Comparison of ENCODE assay signal across 10 cellular contexts in the genomic region with DNA sequence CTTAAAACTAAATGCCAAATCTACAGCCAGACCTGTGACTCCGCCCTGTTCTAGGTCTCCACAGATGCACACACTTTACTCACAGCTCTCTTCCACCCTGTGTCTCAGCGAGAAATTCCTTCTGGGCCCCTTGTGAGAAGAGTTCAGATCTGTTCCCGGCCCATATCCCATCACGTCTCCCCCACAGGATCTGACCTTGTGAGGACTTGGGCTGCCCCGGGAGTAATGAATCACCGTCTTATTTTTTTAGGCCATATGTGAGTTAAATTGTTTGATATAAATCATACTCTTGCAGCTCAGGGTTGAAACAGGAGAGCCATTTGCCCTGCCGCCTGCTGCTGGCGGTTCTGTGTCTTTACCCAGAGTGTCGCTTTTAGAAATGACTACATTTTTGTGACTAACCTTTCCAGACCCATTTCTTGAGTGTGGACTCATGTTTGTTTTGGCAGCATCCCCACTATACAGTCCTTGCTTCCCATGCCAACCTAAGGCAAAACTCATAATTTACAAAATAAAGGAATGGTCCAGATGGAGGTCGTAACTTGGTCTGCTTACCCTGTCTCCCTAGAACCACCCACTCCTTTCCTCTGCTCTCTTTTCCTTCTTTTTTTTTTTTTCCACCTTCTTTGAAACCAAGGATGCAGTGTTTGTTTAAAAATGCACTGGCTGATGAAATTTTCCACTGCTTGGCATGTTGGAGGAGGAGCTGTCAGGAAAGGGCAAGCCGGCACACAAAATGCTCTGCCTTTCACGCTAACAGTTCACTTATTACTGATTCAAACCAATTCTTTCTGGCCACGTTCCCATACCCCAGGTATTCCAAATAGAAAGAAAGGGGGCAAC.
DNase-seq lines count a peak whose midpoint lies in the region; ATAC-seq and TF ChIP-seq lines count a peak whose summit lies in the region.
"Had no signal": no experiment of that assay in that cellular context is flagged by ENCODE, and none has a peak within 500 bp of the region (broad histone marks: within the 10 kb centered on the region; RNA-seq: fewer than 3 reads in every experiment).

No MANE protein-coding gene starts in this region.

- peak overlapping the region; percentile 14 for H3K4me3 ChIP-seq in fibroblast of villous mesenchyme (ENCODE audit: low read depth, low read length)
- H3K4me3 ChIP-seq in gastrocnemius medialis, result peak overlapping the region in 1 of 4 donors; percentile 17

- DNase-seq in GM04503 (ENCODE audit: low read depth), result peak; percentile 73
- peak; percentile 55 for DNase-seq in SHP77 treated with DMSO at 0.1 percent for 48 hours (lab: John Stamatoyannopoulos, UW)
- DNase-seq in fibroblast of villous mesenchyme (ENCODE audit: low read depth), result peak; percentile 85
- peak; percentile 8 to 20 for DNase-seq in gastrocnemius medialis
- no peak for DNase-seq in activated T-cell treated with anti-CD3 and anti-CD28 coated beads, Interleukin-2, amount 50 U/mL, for 1 hour
- DNase-seq: activated T-cell treated with anti-CD3 and anti-CD28 coated beads, Interleukin-2, amount 50 U/mL, for 24 hours; Kasumi-1 had no signal

- ATAC-seq in gastrocnemius medialis (peak; percentile 47 to 56), GM21529 (IDR thresholded peaks at IDR 0.05; ENCODE audit: unreplicated experiment) (no peak), GM21717 (IDR thresholded peaks at IDR 0.05; ENCODE audit: unreplicated experiment) (no peak), HG03378 (IDR thresholded peaks at IDR 0.05; ENCODE audit: unreplicated experiment) (no peak)

- intact Hi-C loops in gastrocnemius medialis (cut with DNase I; ENCODE audit: low total_unique reads), result loop anchor here (5.0 kb wide), 1 partner anchor 35 kb away; no protein-coding TSS in a partner anchor

- in situ Hi-C loops in gastrocnemius medialis (cut with MboI; ENCODE audit: low sequenced_read_pairs in 4 of 4), result no loop called here

- no peaks in the 10 kb centered on the region for H3K9me3 ChIP-seq in gastrocnemius medialis

- no peak for TF ChIP-seq POLR2A in gastrocnemius medialis (IDR thresholded peaks at IDR 0.05)

- H3K4me1 ChIP-seq in gastrocnemius medialis, result peaks cover 0 to 3% of the 10 kb centered on the region in 2 donors

- no peak for TF ChIP-seq CTCF in fibroblast of villous mesenchyme (IDR thresholded peaks at IDR 0.05; ENCODE audit: insufficient read depth, low read depth, low read length)
- TF ChIP-seq CTCF in gastrocnemius medialis (IDR thresholded peaks at IDR 0.05 in 4 of 5, conservative IDR thresholded peaks at IDR 0.05 in 1 of 5), result no peak

- peak overlapping the region; percentile 32 to 59 (median 42) for H3K27ac ChIP-seq in gastrocnemius medialis

- no peaks in the 10 kb centered on the region for H3K36me3 ChIP-seq in gastrocnemius medialis

- no peaks in the 10 kb centered on the region for H3K27me3 ChIP-seq in gastrocnemius medialis

Comparison
In these comparisons a context has a peak if more than half of its experiments do, and no peak if none do; other contexts are left out.
1. ATAC-seq: peak in gastrocnemius medialis (2 of 2); none in GM21529 (single experiment), GM21717 (single experiment) and HG03378 (single experiment).